ENCODE assay signal across 8 cellular contexts in genomic region chr1:156338180-156338973, GRCh38. TPM values are rescaled to one million over a fixed set of nuclear protein-coding genes. Genes with fewer than 3 reads are reported as not detected.
A peak's percentile ranks its signal among the peaks of the same experiment; 100 is the strongest.
DNase-seq lines count a peak whose midpoint lies in the region; ATAC-seq, FAIRE-seq and TF ChIP-seq lines count a peak whose summit lies in the region.

CCT3 (minus strand) TSS chr1:156338292; CDS start chr1:156338184, 108 bp downstream.
TSACC (plus strand) TSS chr1:156338526; CDS start chr1:156339758, 1,232 bp downstream.

- BruUV-seq in Caco-2 (replicated peaks; lab: Mats Ljungman, UMichigan) = no TSS peak

- peak; percentile 89 for ATAC-seq in GM21381 (IDR thresholded peaks at IDR 0.05; ENCODE audit: unreplicated experiment)
- ATAC-seq in activated CD8-positive, alpha-beta memory T cell treated with anti-CD3 and anti-CD28 coated beads, Interleukin-2, amount 10 ng/mL, durations not matched to agents 7 days and 5 days = peak; percentile 95

- H3K9me3 ChIP-seq in Caco-2 = no peaks in the 10 kb centered on the region
- H3K9me3 ChIP-seq in endocrine pancreas (ENCODE audit: control insufficient read depth, low read length) = no peaks in the 10 kb centered on the region
- H3K9me3 ChIP-seq in mesenchymal stem cell (ENCODE audit: control insufficient read depth, low read length) = no peaks in the 10 kb centered on the region

- no peak within 1 kb of the TSS for H2BK15ac ChIP-seq in mesenchymal stem cell (ENCODE audit: low read depth, poor library complexity, severe bottlenecking)

- H2AK5ac ChIP-seq in mesenchymal stem cell (ENCODE audit: low read length, severe bottlenecking) = no peak within 1 kb of the TSS

- H3K79me1 ChIP-seq in mesenchymal stem cell (replicated peaks; ENCODE audit: low read length, poor library complexity, severe bottlenecking) = peaks cover 2% of the 10 kb centered on the region

- DNase-seq in Caco-2 (peak; percentile 99 to 100), HTR-8/SVneo (ENCODE audit: insufficient read length, low spot score) (peak; percentile 96), NOMO-1 treated with DMSO at 0.1 percent for 48 hours (lab: John Stamatoyannopoulos, UW; ENCODE audit: unreplicated experiment) (peak; percentile 99), mesenchymal stem cell (peak; percentile 100)
- peak; percentile 99 for DNase-seq in activated CD8-positive, alpha-beta memory T cell treated with anti-CD3 and anti-CD28 coated beads, Interleukin-2, amount 10 ng/mL, durations not matched to agents 7 days and 5 days
- DNase-seq in stimulated activated CD8-positive, alpha-beta memory T cell treated with anti-CD3 and anti-CD28 coated beads, Interleukin-12 subunit alpha, Interleukin-12 subunit beta, amount 100 ng/mL, for 24 hours (ENCODE audit: extremely low read depth) = peak; percentile 96

- peaks cover 2% of the 10 kb centered on the region; the same call in 1 of the 2 replicates for H3K36me3 ChIP-seq in Caco-2 (ENCODE audit: control insufficient read depth, insufficient read depth, low read length)
- H3K36me3 ChIP-seq in endocrine pancreas (ENCODE audit: control insufficient read depth, insufficient read depth, low read length) = no peaks in the 10 kb centered on the region
- peaks cover 6 to 24% of the 10 kb centered on the region in 2 experiments for H3K36me3 ChIP-seq in mesenchymal stem cell (ENCODE audit: control insufficient read depth in 1 of 2, insufficient read depth in 2 of 2, low read depth in 1 of 2, low read length in 2 of 2)

- POLR2A ChIA-PET in Caco-2 (lab: Charles Lee) = interaction anchor here (0.5 to 1.0 kb wide), 3 partner anchors 56 to 214 kb away, joined by 3 to 6 read pairs (median 3); partner anchors contain the start of gene SMG5

- H3K4me2 ChIP-seq in mesenchymal stem cell (ENCODE audit: low read length, poor library complexity, severe bottlenecking) = peak within 1 kb of the TSS; percentile 65

- H4K91ac ChIP-seq in mesenchymal stem cell (ENCODE audit: low read length) = no peak within 1 kb of the TSS

- no peak for TF ChIP-seq CTCF in Caco-2 (IDR thresholded peaks at IDR 0.05; ENCODE audit: insufficient read depth in 1 of 2, low read depth in 1 of 2, low read length in 1 of 2, severe bottlenecking in 1 of 2, unreplicated experiment in 1 of 2)

- no peak within 1 kb of the TSS for H2BK120ac ChIP-seq in mesenchymal stem cell (ENCODE audit: low read depth, low read length)

- peak within 1 kb of the TSS; percentile 58 to 79 for H3K18ac ChIP-seq in mesenchymal stem cell (ENCODE audit: low read depth in 1 of 2, low read length in 2 of 2)

- H3K4ac ChIP-seq in mesenchymal stem cell (ENCODE audit: low read depth in 1 of 2, low read length in 2 of 2) = peak within 1 kb of the TSS; percentile 57 to 62

- H2AFZ ChIP-seq in mesenchymal stem cell (ENCODE audit: low read depth, low read length) = peak within 1 kb of the TSS; percentile 65

- peak; percentile 88 for FAIRE-seq in HTR-8/SVneo (lab: Jason Lieb, UNC)

- intact Hi-C loops in Caco-2 (cut with micrococcal nuclease; ENCODE audit: unreplicated experiment) = loop anchor here (1.0 kb wide), 2 partner anchors 19 to 56 kb away; partner anchors contain the start of gene SMG5

- peak within 1 kb of the TSS; percentile 93 for H4K8ac ChIP-seq in mesenchymal stem cell (ENCODE audit: low read length)

- no peak within 1 kb of the TSS for H2BK12ac ChIP-seq in mesenchymal stem cell (ENCODE audit: low read length in 2 of 2)

- CTCF ChIA-PET in Caco-2 (lab: Charles Lee) = interaction anchor here (0.6 to 1.8 kb wide), 4 partner anchors 107 to 1475 kb away, joined by 3 to 7 read pairs (median 3); no protein-coding TSS in a partner anchor
- CTCF ChIA-PET in activated CD8-positive, alpha-beta memory T cell treated with anti-CD3 and anti-CD28 coated beads, Interleukin-2, amount 10 ng/mL, durations not matched to agents 7 days and 5 days (lab: Charles Lee) = interaction anchor here (0.9 to 3.5 kb wide), 8 partner anchors 20 to 272 kb away, joined by 3 to 16 read pairs (median 4); partner anchors contain the start of gene GLMP

- H3K23ac ChIP-seq in mesenchymal stem cell (ENCODE audit: low read length in 2 of 2) = peak within 1 kb of the TSS in 1 of 2 experiments; percentile 14

- H3K27ac ChIP-seq in mesenchymal stem cell (ENCODE audit: low read length, poor library complexity, severe bottlenecking) = peak within 1 kb of the TSS; percentile 76

- no peaks in the 10 kb centered on the region for H3K27me3 ChIP-seq in Caco-2 (replicated peaks; ENCODE audit: control insufficient read depth, insufficient read depth, low read length)
- H3K27me3 ChIP-seq in endocrine pancreas (ENCODE audit: control insufficient read depth, insufficient read depth, low read length) = no peaks in the 10 kb centered on the region
- no peaks in the 10 kb centered on the region for H3K27me3 ChIP-seq in mesenchymal stem cell (ENCODE audit: control insufficient read depth in 1 of 2, insufficient read depth in 1 of 2, low read length in 2 of 2)

- H3K4me3 Mint-ChIP-seq in Caco-2 (ENCODE audit: unreplicated experiment) = peak within 1 kb of the TSS; percentile 97
- peak within 1 kb of the TSS; percentile 95 for H3K4me3 Mint-ChIP-seq in activated CD8-positive, alpha-beta memory T cell treated with anti-CD3 and anti-CD28 coated beads, Interleukin-2, amount 10 ng/mL, durations not matched to agents 7 days and 5 days

- H3K9ac ChIP-seq in endocrine pancreas (ENCODE audit: control insufficient read depth, insufficient read depth, low read length) (peak within 1 kb of the TSS; percentile 86), mesenchymal stem cell (ENCODE audit: low read length) (peak within 1 kb of the TSS; percentile 93)

- H3K27ac Mint-ChIP-seq in Caco-2 (ENCODE audit: unreplicated experiment) = peak within 1 kb of the TSS; percentile 75
- H3K27ac Mint-ChIP-seq in activated CD8-positive, alpha-beta memory T cell treated with anti-CD3 and anti-CD28 coated beads, Interleukin-2, amount 10 ng/mL, durations not matched to agents 7 days and 5 days = peak within 1 kb of the TSS; percentile 89

- no peaks in the 10 kb centered on the region for H3K27me3 Mint-ChIP-seq in Caco-2 (ENCODE audit: insufficient read depth, unreplicated experiment)
- peaks cover 10% of the 10 kb centered on the region for H3K27me3 Mint-ChIP-seq in activated CD8-positive, alpha-beta memory T cell treated with anti-CD3 and anti-CD28 coated beads, Interleukin-2, amount 10 ng/mL, durations not matched to agents 7 days and 5 days

- no peaks in the 10 kb centered on the region for H3K4me1 Mint-ChIP-seq in Caco-2 (ENCODE audit: low read depth, unreplicated experiment)
- H3K4me1 Mint-ChIP-seq in activated CD8-positive, alpha-beta memory T cell treated with anti-CD3 and anti-CD28 coated beads, Interleukin-2, amount 10 ng/mL, durations not matched to agents 7 days and 5 days = peaks cover 30% of the 10 kb centered on the region

- no peaks in the 10 kb centered on the region for H3K9me3 Mint-ChIP-seq in Caco-2 (ENCODE audit: unreplicated experiment)
- H3K9me3 Mint-ChIP-seq in activated CD8-positive, alpha-beta memory T cell treated with anti-CD3 and anti-CD28 coated beads, Interleukin-2, amount 10 ng/mL, durations not matched to agents 7 days and 5 days (ENCODE audit: low read depth) = no peaks in the 10 kb centered on the region

- H2BK5ac ChIP-seq in mesenchymal stem cell (ENCODE audit: low read depth, low read length, poor library complexity, severe bottlenecking) = peak within 1 kb of the TSS; percentile 8

- H3K36me3 Mint-ChIP-seq in Caco-2 (ENCODE audit: insufficient read depth, unreplicated experiment) = peaks cover 55% of the 10 kb centered on the region
- peaks cover 27% of the 10 kb centered on the region for H3K36me3 Mint-ChIP-seq in activated CD8-positive, alpha-beta memory T cell treated with anti-CD3 and anti-CD28 coated beads, Interleukin-2, amount 10 ng/mL, durations not matched to agents 7 days and 5 days

- peak within 1 kb of the TSS; percentile 90 for H3K4me3 ChIP-seq in Caco-2 (ENCODE audit: low read depth, low read length)
- peak within 1 kb of the TSS; percentile 99 for H3K4me3 ChIP-seq in endocrine pancreas (ENCODE audit: control insufficient read depth, insufficient read depth, low read length)
- H3K4me3 ChIP-seq in mesenchymal stem cell (ENCODE audit: insufficient read depth in 1 of 2, low read depth in 1 of 2, low read length in 2 of 2) = peak within 1 kb of the TSS; percentile 74 to 83

- WGBS in mesenchymal stem cell = under 1% methylated on average over 39 of the region's 47 CpGs

- H3K4me1 ChIP-seq in Caco-2 (no peaks in the 10 kb centered on the region), endocrine pancreas (ENCODE audit: control insufficient read depth, insufficient read depth, low read length) (peaks cover 11% of the 10 kb centered on the region), mesenchymal stem cell (ENCODE audit: control insufficient read depth, insufficient read depth, low read depth, low read length) (peaks cover 2% of the 10 kb centered on the region)

- peak within 1 kb of the TSS in 1 of 2 experiments; percentile 30 for H3K14ac ChIP-seq in mesenchymal stem cell (ENCODE audit: low read length in 2 of 2)

RNA-seq across cellular contexts. Expression of gene CCT3, which starts in this region (rescaled TPM):
- 340 and 380 TPM in 2 replicates for total RNA-seq in Caco-2 (2022)
- total RNA-seq in activated CD8-positive, alpha-beta memory T cell treated with anti-CD3 and anti-CD28 coated beads, Interleukin-2, amount 10 ng/mL, durations not matched to agents 7 days and 5 days = 100 to 1,000 TPM; 253 to 361 TPM
- 157 TPM for polyA plus RNA-seq in mesenchymal stem cell (2013, experiment 1 of 2)
- 151 TPM for polyA plus RNA-seq in mesenchymal stem cell (2013, experiment 2 of 2)

RNA-seq across cellular contexts. Expression of gene TSACC, which starts in this region (rescaled TPM):
- 2.8 and 3.9 TPM in 2 replicates for total RNA-seq in Caco-2 (2022)
- total RNA-seq in activated CD8-positive, alpha-beta memory T cell treated with anti-CD3 and anti-CD28 coated beads, Interleukin-2, amount 10 ng/mL, durations not matched to agents 7 days and 5 days = not detected
- polyA plus RNA-seq in mesenchymal stem cell (2013, experiment 1 of 2) = 0.51 TPM
- polyA plus RNA-seq in mesenchymal stem cell (2013, experiment 2 of 2) = 0.38 TPM

Comparison
In these comparisons a context has a peak if more than half of its experiments do, and no peak if none do; other contexts are left out.
1. Peak in every context shown above with its lines: DNase-seq, ATAC-seq, H3K4me3 ChIP-seq and H3K27ac ChIP-seq.